10 cellular contexts compared by ENCODE assay signal in the genomic region with DNA sequence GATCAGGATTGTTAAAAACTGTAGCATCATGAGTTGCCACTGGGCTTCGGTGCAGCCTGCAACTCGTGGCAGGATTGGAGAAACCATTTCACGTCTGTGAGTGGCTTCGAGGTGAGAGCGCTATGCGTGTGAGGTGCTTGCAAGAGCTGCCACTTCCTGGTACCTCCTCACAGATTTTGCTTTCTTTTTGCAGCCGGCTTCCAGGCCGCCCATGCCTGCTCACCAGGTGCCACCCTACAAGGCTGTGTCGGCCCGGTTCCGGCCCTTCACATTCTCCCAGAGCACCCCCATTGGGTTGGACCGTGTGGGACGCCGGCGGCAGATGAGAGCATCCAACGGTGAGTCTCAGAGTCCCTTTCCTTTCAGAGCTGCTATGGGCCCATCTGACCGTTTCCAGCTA. TPM values are rescaled to one million over a fixed set of nuclear protein-coding genes. Genes with fewer than 3 reads are reported as not detected.
DNase-seq lines count a peak whose midpoint lies in the region; ATAC-seq lines count a peak whose summit lies in the region.
"Had no signal": no experiment of that assay in that cellular context is flagged by ENCODE, and none has a peak within 500 bp of the region (broad histone marks: within the 10 kb centered on the region; RNA-seq: fewer than 3 reads in every experiment).

No MANE protein-coding gene starts in this region.

- peaks cover 35% of the 10 kb centered on the region for H3K36me3 Mint-ChIP-seq in T-helper 1 cell treated with Interleukin-12 subunit alpha and Interleukin-12 subunit beta and Interleukin-4 antibody, amounts not matched to agents 30 μg/mL and 1 μg/mL, for 36 hours (ENCODE audit: low read depth)

- H3K4me1 Mint-ChIP-seq in T-helper 1 cell treated with Interleukin-12 subunit alpha and Interleukin-12 subunit beta and Interleukin-4 antibody, amounts not matched to agents 30 μg/mL and 1 μg/mL, for 36 hours (ENCODE audit: low read depth), result peaks cover 53% of the 10 kb centered on the region

- peak; percentile 81 to 82 for DNase-seq in activated T-cell treated with anti-CD3 and anti-CD28 coated beads, Interleukin-2, amount 50 U/mL, for 48 hours
- peak; percentile 57 to 61 for DNase-seq in stimulated activated CD8-positive, alpha-beta memory T cell treated with anti-CD3 and anti-CD28 coated beads, Interleukin-2, amount 100 ng/mL, for 1 hour (ENCODE audit: low read depth in 2 of 2)
- DNase-seq in NCI-H2196 treated with DMSO at 0.1 percent for 48 hours (lab: John Stamatoyannopoulos, UW; ENCODE audit: unreplicated experiment) (no peak), Ammon's horn (ENCODE audit: low spot score) (no peak)

- H3K4me3 Mint-ChIP-seq in T-helper 1 cell treated with Interleukin-12 subunit alpha and Interleukin-12 subunit beta and Interleukin-4 antibody, amounts not matched to agents 30 μg/mL and 1 μg/mL, for 36 hours, result peak overlapping the region; percentile 94
- H3K4me3 Mint-ChIP-seq: memory B cell had no signal

- H3K27ac Mint-ChIP-seq in T-helper 1 cell treated with Interleukin-12 subunit alpha and Interleukin-12 subunit beta and Interleukin-4 antibody, amounts not matched to agents 30 μg/mL and 1 μg/mL, for 36 hours, result peak overlapping the region; percentile 96
- H3K27ac Mint-ChIP-seq: memory B cell had no signal

- H3K9me3 ChIP-seq in mononuclear cell (ENCODE audit: low read depth, low read length), result no peaks in the 10 kb centered on the region

- no peaks in the 10 kb centered on the region for H3K9me3 Mint-ChIP-seq in T-helper 1 cell treated with Interleukin-12 subunit alpha and Interleukin-12 subunit beta and Interleukin-4 antibody, amounts not matched to agents 30 μg/mL and 1 μg/mL, for 36 hours
- H3K9me3 Mint-ChIP-seq: memory B cell had no signal

- H3K4me3 ChIP-seq in mononuclear cell (ENCODE audit: low read length), result peak overlapping the region; percentile 46

- H3K4me1 ChIP-seq in mononuclear cell (ENCODE audit: insufficient read depth, low read length), result peaks cover 64% of the 10 kb centered on the region

- ATAC-seq in GM19023 (IDR thresholded peaks at IDR 0.05; ENCODE audit: unreplicated experiment), result no peak
- ATAC-seq in HG03039 (IDR thresholded peaks at IDR 0.05; ENCODE audit: unreplicated experiment), result no peak

- H3K27me3 ChIP-seq in mononuclear cell (ENCODE audit: insufficient read depth, low read length), result no peaks in the 10 kb centered on the region

- H3K27me3 Mint-ChIP-seq in T-helper 1 cell treated with Interleukin-12 subunit alpha and Interleukin-12 subunit beta and Interleukin-4 antibody, amounts not matched to agents 30 μg/mL and 1 μg/mL, for 36 hours (ENCODE audit: low read depth), result no peaks in the 10 kb centered on the region
- H3K27me3 Mint-ChIP-seq: memory B cell had no signal

RNA-seq across cellular contexts. Expression of a gene that starts 57.9 kb away (rescaled TPM):
- not detected for total RNA-seq in mononuclear cell
- total RNA-seq: LHCN-M2 had no signal

Comparison
In these comparisons a context has a peak if more than half of its experiments do, and no peak if none do; other contexts are left out.
1. DNase-seq: peak in activated T-cell treated with anti-CD3 and anti-CD28 coated beads, Interleukin-2, amount 50 U/mL, for 48 hours (2 of 2) and stimulated activated CD8-positive, alpha-beta memory T cell treated with anti-CD3 and anti-CD28 coated beads, Interleukin-2, amount 100 ng/mL, for 1 hour (2 of 2); none in NCI-H2196 treated with DMSO at 0.1 percent for 48 hours (single experiment) and Ammon's horn (single experiment).